In genomic region chr6:34249469-34250370, GRCh38 we compare ENCODE assay signal across 1 cellular context.
TF ChIP-seq lines count a peak whose summit lies in the region.

No MANE protein-coding gene starts in this region.

TF ChIP-seq in IMR-90, 13 proteins besides CTCF, POLR2A, EP300 and RAD21 (continued from another document):
- TF ChIP-seq USF2 (IDR thresholded peaks at IDR 0.05; ENCODE audit: low read depth, low read length) (no peak), MXI1 (IDR thresholded peaks at IDR 0.05; ENCODE audit: borderline replicate concordance, low read depth, low read length) (no peak), MAFK (IDR thresholded peaks at IDR 0.05; ENCODE audit: low read depth, low read length) (no peak), FOS (IDR thresholded peaks at IDR 0.05; ENCODE audit: low read depth, low read length) (no peak), CHD1 (IDR thresholded peaks at IDR 0.05; ENCODE audit: low read depth, low read length) (no peak), SMC3 (IDR thresholded peaks at IDR 0.05; ENCODE audit: low read depth, low read length) (no peak), MAZ (IDR thresholded peaks at IDR 0.05; ENCODE audit: borderline replicate concordance, low read depth, low read length) (no peak)
